Comparison of ENCODE assay signal across 2 cellular contexts in the genomic region with DNA sequence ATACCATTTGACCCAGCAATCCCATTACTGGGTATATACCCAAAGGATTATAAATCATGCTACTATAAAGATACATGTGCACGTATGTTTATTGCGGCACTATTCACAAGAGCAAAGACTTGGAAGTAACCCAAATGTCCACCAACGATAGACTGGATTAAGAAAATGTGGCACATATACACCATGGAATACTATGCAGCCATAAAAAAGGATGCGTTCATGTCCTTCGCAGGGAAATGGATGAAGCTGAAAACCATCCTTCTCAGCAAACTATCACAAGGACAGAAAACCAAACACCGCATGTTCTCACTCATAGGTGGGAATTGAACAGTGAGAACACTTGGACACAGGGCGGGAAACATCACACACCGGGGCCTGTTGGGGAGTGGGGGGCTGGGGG. TPM values are rescaled to one million over a fixed set of nuclear protein-coding genes. Genes with fewer than 3 reads are reported as not detected.
"Had no signal": no experiment of that assay in that cellular context is flagged by ENCODE, and none has a peak within 500 bp of the region (broad histone marks: within the 10 kb centered on the region; RNA-seq: fewer than 3 reads in every experiment).

No MANE protein-coding gene starts in this region.

RNA-seq across cellular contexts. Expression of gene KCTD14, which starts 36.6 kb away (rescaled TPM):
- total RNA-seq: lung microvascular endothelial cell, mononuclear cell had no signal
